ENCODE assay signal across 33 cellular contexts in genomic region chr2:3388412-3388738, GRCh38.
"Had no signal": no experiment of that assay in that cellular context is flagged by ENCODE, and none has a peak within 500 bp of the region (broad histone marks: within the 10 kb centered on the region; RNA-seq: fewer than 3 reads in every experiment).

No MANE protein-coding gene starts in this region.

- H3K27ac ChIP-seq: adrenal gland, ascending aorta, cardiac muscle cell, VCaP had no signal

- H3K9me3 ChIP-seq: adrenal gland, ascending aorta had no signal

- FAIRE-seq: bronchial epithelial cell, TTC549 had no signal

- H3K4me3 ChIP-seq: adrenal gland, ascending aorta, cardiac muscle cell had no signal

- ATAC-seq: activated CD8-positive, alpha-beta T cell treated with anti-CD3 and anti-CD28 coated beads for 36 hours; activated naive CD4-positive, alpha-beta T cell treated with anti-CD3 and anti-CD28 coated beads, Interleukin-2, amount 50 U/mL, for 72 hours; activated T-cell treated with anti-CD3 and anti-CD28 coated beads, Interleukin-2, amount 50 U/mL, for 4 hours; activated T-cell treated with anti-CD3 and anti-CD28 coated beads, Interleukin-2, amount 50 U/mL, for 72 hours; activated T-helper 17 cell treated with anti-CD3 and anti-CD28 coated beads, Interleukin-2, amount 50 U/mL, for 72 hours had no signal

- H3K4me1 ChIP-seq: ascending aorta had no signal

- DNase-seq: activated B cell treated with CpG ODN at 0.5 μM for 24 hours; activated CD4-positive, alpha-beta memory T cell treated with anti-CD3 and anti-CD28 coated beads for 36 hours; activated CD4-positive, alpha-beta T cell treated with anti-CD3 and anti-CD28 coated beads for 4 hours; activated CD4-positive, alpha-beta T cell treated with anti-CD3 and anti-CD28 coated beads, Interleukin-2, amount 10 ng/mL, durations not matched to agents 24 days and 14 days; activated CD4-positive, alpha-beta T cell treated with anti-CD3 and anti-CD28 coated beads, Interleukin-2, amount 50 U/mL, for 1 hour; activated CD4-positive, alpha-beta T cell treated with anti-CD3 and anti-CD28 coated beads, Interleukin-2, amount 50 U/mL, for 4 hours; activated CD4-positive, CD25-positive, alpha-beta regulatory T cell treated with anti-CD3 and anti-CD28 coated beads, Interleukin-2, amount 50 U/mL, for 72 hours; activated CD8-positive, alpha-beta memory T cell treated with anti-CD3 and anti-CD28 coated beads, Interleukin-2, amount 50 U/mL, for 4 hours; activated CD8-positive, alpha-beta T cell treated with anti-CD3 and anti-CD28 coated beads for 36 hours; activated effector memory CD4-positive, alpha-beta T cell treated with anti-CD3 and anti-CD28 coated beads, Interleukin-2, amount 50 U/mL, for 16 hours; activated gamma-delta T cell treated with Interleukin-2 at 50 U/mL for 16 hours; activated naive CD4-positive, alpha-beta T cell; activated naive CD4-positive, alpha-beta T cell treated with anti-CD3 and anti-CD28 coated beads for 36 hours; activated naive CD4-positive, alpha-beta T cell treated with anti-CD3 and anti-CD28 coated beads, Interleukin-2, amount 50 U/mL, for 16 hours; activated naive CD8-positive, alpha-beta T cell treated with anti-CD3 and anti-CD28 coated beads for 36 hours; activated T-cell treated with anti-CD3 and anti-CD28 coated beads for 4 hours; activated T-cell treated with anti-CD3 and anti-CD28 coated beads, Interleukin-2, amount 50 U/mL, for 1 hour; activated T-cell treated with anti-CD3 and anti-CD28 coated beads, Interleukin-2, amount 50 U/mL, for 4 hours; activated T-cell treated with anti-CD3 and anti-CD28 coated beads, Interleukin-2, amount 50 U/mL, for 72 hours; adrenal gland; amniotic stem cell; caudate nucleus; cerebellar nuclear complex; T-helper 1 cell; T-helper 2 cell; T-helper 9 cell had no signal

- H3K27me3 ChIP-seq: adrenal gland, ascending aorta, cardiac muscle cell had no signal
